In the genomic region with DNA sequence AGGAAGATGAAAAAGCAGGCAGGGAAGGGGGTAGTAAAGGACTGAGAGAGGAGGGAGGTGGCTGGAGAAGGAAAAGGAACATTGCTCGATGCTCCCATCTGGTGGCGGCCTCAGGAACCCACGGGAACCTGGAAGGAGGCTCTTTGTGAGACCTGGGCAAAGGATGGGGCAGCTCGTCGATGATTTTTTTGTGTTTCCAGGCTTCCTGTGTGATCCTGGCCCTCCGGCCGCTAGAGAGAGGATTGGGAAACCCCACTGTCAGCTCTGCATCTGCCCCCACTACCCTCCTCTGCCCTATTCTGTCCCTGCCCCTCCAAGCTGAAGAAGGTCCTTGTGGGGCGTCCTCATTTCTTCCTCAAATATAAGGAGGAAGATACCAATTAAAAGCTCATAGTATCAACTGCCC, we compare ENCODE assay signal across 8 cellular contexts. TPM values are rescaled to one million over a fixed set of nuclear protein-coding genes. Genes with fewer than 3 reads are reported as not detected.
DNase-seq lines count a peak whose midpoint lies in the region; ATAC-seq, FAIRE-seq and TF ChIP-seq lines count a peak whose summit lies in the region.

No MANE protein-coding gene starts in this region.

- H2AFZ ChIP-seq in fibroblast of lung (ENCODE audit: low read length) = no peak overlapping the region
- H2AFZ ChIP-seq in neuron (ENCODE audit: low read depth, low read length) = peak overlapping the region; percentile 6

- peaks cover 16% of the 10 kb centered on the region for H3K4me1 ChIP-seq in NT2/D1 (ENCODE audit: insufficient read depth, insufficient read length)
- peaks cover 4% of the 10 kb centered on the region for H3K4me1 ChIP-seq in fibroblast of lung (ENCODE audit: control insufficient read depth, extremely low read depth, insufficient read depth, low read length)
- H3K4me1 ChIP-seq in neuron (ENCODE audit: insufficient read depth, low read length) = no peaks in the 10 kb centered on the region

- H3K27me3 ChIP-seq in NT2/D1 (ENCODE audit: insufficient read depth, insufficient read length) (no peaks in the 10 kb centered on the region), fibroblast of lung (ENCODE audit: control insufficient read depth, insufficient read depth, low read length) (no peaks in the 10 kb centered on the region), neuron (ENCODE audit: insufficient read depth, low read length) (peaks cover 10% of the 10 kb centered on the region)

- in situ Hi-C loops in Caki2 (cut with HindIII; ENCODE audit: low pct_unique_long_range_greater_than_20kb, low sequenced_read_pairs) = no loop called here

- H3K4me2 ChIP-seq in fibroblast of lung (ENCODE audit: extremely low read depth, insufficient read depth, low read length) = no peak overlapping the region

- peak; percentile 84 to 90 for TF ChIP-seq CTCF in fibroblast of lung (conservative IDR thresholded peaks at IDR 0.05 in 1 of 2, IDR thresholded peaks at IDR 0.05 in 1 of 2; ENCODE audit: low read depth in 1 of 2, low read length in 2 of 2)

- H3K27ac ChIP-seq in fibroblast of lung (ENCODE audit: insufficient read depth, low read length) = no peak overlapping the region

- no peak overlapping the region for H3K9ac ChIP-seq in NT2/D1 (ENCODE audit: insufficient read length, low read depth)
- no peak overlapping the region for H3K9ac ChIP-seq in fibroblast of lung (ENCODE audit: insufficient read depth, low read length)

- peak; percentile 71 for FAIRE-seq in HTR-8/SVneo (lab: Jason Lieb, UNC)

- DNase-seq in Caki2 (ENCODE audit: low read depth) (peak; percentile 66), HTR-8/SVneo (ENCODE audit: insufficient read length, low spot score) (peak; percentile 92), NT2/D1 (ENCODE audit: low read depth, low spot score) (peak; percentile 54), activated T-cell treated with anti-CD3 and anti-CD28 coated beads for 48 hours (ENCODE audit: low read depth) (peak; percentile 33), fibroblast of lung (ENCODE audit: low read depth in 2 of 2) (peak; percentile 39 to 68), ureter (ENCODE audit: low spot score) (peak; percentile 80)

- H3K9me3 ChIP-seq in NT2/D1 (ENCODE audit: insufficient read depth, low read length) (no peaks in the 10 kb centered on the region), fibroblast of lung (ENCODE audit: control insufficient read depth, insufficient read depth, low read depth, low read length) (no peaks in the 10 kb centered on the region), neuron (ENCODE audit: low read length) (no peaks in the 10 kb centered on the region)

- H3K36me3 ChIP-seq in NT2/D1 (ENCODE audit: insufficient read depth, insufficient read length, low read length) = no peaks in the 10 kb centered on the region
- H3K36me3 ChIP-seq in fibroblast of lung (ENCODE audit: control insufficient read depth, insufficient read depth, low read length) = no peaks in the 10 kb centered on the region
- no peaks in the 10 kb centered on the region for H3K36me3 ChIP-seq in neuron (ENCODE audit: insufficient read depth, low read length)

- ATAC-seq in GM18873 (IDR thresholded peaks at IDR 0.05; ENCODE audit: low FRiP score, unreplicated experiment) = no peak

- no peaks in the 10 kb centered on the region for H4K20me1 ChIP-seq in fibroblast of lung (ENCODE audit: control insufficient read depth, extremely low read depth, insufficient read depth, low read length)

- H3K4me3 ChIP-seq in NT2/D1 (ENCODE audit: insufficient read length, low read depth) (no peak overlapping the region), fibroblast of lung (replicated peaks in 1 of 4; ENCODE audit: control extremely low read depth in 1 of 4, insufficient read depth in 1 of 4, low read depth in 3 of 4, low read length in 4 of 4) (no peak overlapping the region), neuron (ENCODE audit: low read length) (no peak overlapping the region)

- no peaks in the 10 kb centered on the region for H3K79me2 ChIP-seq in fibroblast of lung (ENCODE audit: control insufficient read depth, insufficient read depth, low read length)

RNA-seq across cellular contexts. Expression of a gene that starts 6.6 kb away (rescaled TPM):
- not detected in 2 replicates for total RNA-seq in Caki2 (2014; rRNA removed; shearing (Covaris generic); ENCODE audit: low replicate concordance)
- total RNA-seq in fibroblast of lung (under 0.01 and 0.33 TPM in 2 replicates), ureter (0.21 TPM)
- 0.02 and 0.05 TPM in 2 replicates for polyA plus RNA-seq in fibroblast of lung
- 0.05 and 0.09 TPM in 2 replicates for polyA plus RNA-seq in fibroblast of lung (2012)
- polyA minus RNA-seq in fibroblast of lung (ENCODE audit: low replicate concordance) = 1.3 TPM in 1 of 2 replicates, not detected in the other

RNA-seq across cellular contexts. Expression of a gene that starts 24.2 kb away (rescaled TPM):
- 11.8 and 15.6 TPM in 2 replicates for total RNA-seq in Caki2 (2014; rRNA removed; shearing (Covaris generic); ENCODE audit: low replicate concordance)
- total RNA-seq in fibroblast of lung = 10.3 and 22.0 TPM in 2 replicates
- 39.6 and 40.5 TPM in 2 replicates for polyA plus RNA-seq in fibroblast of lung
- polyA plus RNA-seq in fibroblast of lung (2012) = 45.5 and 50.7 TPM in 2 replicates
- polyA minus RNA-seq in fibroblast of lung (ENCODE audit: low replicate concordance) = 43.9 and 85.0 TPM in 2 replicates
- total RNA-seq in ureter = 195 TPM

Comparison
In these comparisons a context has a peak if more than half of its experiments do, and no peak if none do; other contexts are left out.
1. DNase-seq: peak in every context shown above with its lines; median percentile 92 in HTR-8/SVneo; 80 in ureter; 66 in Caki2; 54 in NT2/D1; 54 in fibroblast of lung; 33 in activated T-cell treated with anti-CD3 and anti-CD28 coated beads for 48 hours.